In genomic region chr10:95249467-95249866, GRCh38 we compare ENCODE assay signal across 1 cellular context.
TF ChIP-seq lines count a peak whose summit lies in the region.

No MANE protein-coding gene starts in this region.

TF ChIP-seq in HEK293, 187 proteins besides CTCF, POLR2A, EP300 and RAD21 (continued from another document):
- TF ChIP-seq ZNF132 (tag by site-specific recombination; IDR thresholded peaks at IDR 0.05; ENCODE audit: borderline replicate concordance) (no peak), ZBTB44 (tag by site-specific recombination; IDR thresholded peaks at IDR 0.05) (no peak), PRDM1 (tag by site-specific recombination; IDR thresholded peaks at IDR 0.05) (peak; percentile 69), ZNF391 (tag by site-specific recombination; IDR thresholded peaks at IDR 0.05; ENCODE audit: borderline replicate concordance, low read depth) (no peak), ZBTB26 (tag by site-specific recombination; optimal IDR thresholded peaks at IDR 0.05) (no peak)
